ENCODE assay signal across 8 cellular contexts in genomic region chr12:89706551-89707348, GRCh38. TPM values are rescaled to one million over a fixed set of nuclear protein-coding genes. Genes with fewer than 3 reads are reported as not detected.
DNase-seq lines count a peak whose midpoint lies in the region; ATAC-seq lines count a peak whose summit lies in the region.

No MANE protein-coding gene starts in this region.

- ATAC-seq in left colon (no peak), HG03354 (IDR thresholded peaks at IDR 0.05; ENCODE audit: poor library complexity, severe bottlenecking, unreplicated experiment) (no peak)

- DNase-seq in DMS53 (lab: John Stamatoyannopoulos, UW) (peak; percentile 50), DMS53 treated with DMSO at 0.1 percent for 48 hours (lab: John Stamatoyannopoulos, UW; ENCODE audit: unreplicated experiment) (no peak), NCI-H128 (lab: John Stamatoyannopoulos, UW; ENCODE audit: unreplicated experiment) (peak; percentile 56), anterior cingulate cortex (lab: John Stamatoyannopoulos, UW) (peak in 39 of 58 donors; percentile 3 to 51 (median 27)), left colon (peak; percentile 23 to 26), superior temporal gyrus (ENCODE audit: extremely low spot score) (peak; percentile 59), KG1 (lab: John Stamatoyannopoulos, UW) (no peak)

- intact Hi-C loops in left colon (cut with DNase I, micrococcal nuclease) = no loop called here

RNA-seq across cellular contexts. Expression of gene ATP2B1, which starts 1.9 kb away (rescaled TPM):
- total RNA-seq in left colon = 100 to 1,000 TPM in 1 of 2 donors, 10 to 100 TPM in 1; 57.5 to 105 TPM

Comparison
In these comparisons a context has a peak if more than half of its experiments do, and no peak if none do; other contexts are left out.
1. DNase-seq: peak in DMS53 (single experiment), NCI-H128 (single experiment), anterior cingulate cortex (39 of 58), left colon (2 of 2) and superior temporal gyrus (single experiment); none in DMS53 treated with DMSO at 0.1 percent for 48 hours (single experiment) and KG1 (single experiment).